In genomic region chr13:20782116-20782708, GRCh38 we compare ENCODE assay signal across 14 cellular contexts. TPM values are rescaled to one million over a fixed set of nuclear protein-coding genes. Genes with fewer than 3 reads are reported as not detected.
DNase-seq lines count a peak whose midpoint lies in the region; ATAC-seq, FAIRE-seq and TF ChIP-seq lines count a peak whose summit lies in the region.
"Had no signal": no experiment of that assay in that cellular context is flagged by ENCODE, and none has a peak within 500 bp of the region (broad histone marks: within the 10 kb centered on the region; RNA-seq: fewer than 3 reads in every experiment).

No MANE protein-coding gene starts in this region.

- no peak for TF ChIP-seq POLR2A in HCT116 (IDR thresholded peaks at IDR 0.05; ENCODE audit: borderline replicate concordance, extremely low read depth, insufficient read depth, insufficient read length)

- H3K36me3 Mint-ChIP-seq in Caco-2 (ENCODE audit: insufficient read depth, unreplicated experiment) (peaks cover 38% of the 10 kb centered on the region), type B pancreatic cell (peaks cover 13% of the 10 kb centered on the region)

- 75 to 78% (median 77%) methylated on average over 3 of the region's 3 CpGs for WGBS in small intestine, 3 donors

- H3K27me3 ChIP-seq in Caco-2 (replicated peaks; ENCODE audit: control insufficient read depth, insufficient read depth, low read length) (no peaks in the 10 kb centered on the region), HCT116 (ENCODE audit: insufficient read depth, low read length) (no peaks in the 10 kb centered on the region), small intestine (ENCODE audit: control insufficient read depth in 2 of 2, insufficient read depth in 2 of 2, low read length in 2 of 2) (no peaks in the 10 kb centered on the region)

- CTCF ChIA-PET in Caco-2 (lab: Charles Lee) (interaction anchor here (0.6 kb wide), 1 partner anchor 83 kb away, joined by 3 read pairs; no protein-coding TSS in a partner anchor), HCT116 (lab: Charles Lee) (no interaction called here)

- H3K4me1 Mint-ChIP-seq in Caco-2 (ENCODE audit: low read depth, unreplicated experiment), result no peaks in the 10 kb centered on the region
- H3K4me1 Mint-ChIP-seq in type B pancreatic cell (ENCODE audit: unreplicated experiment), result no peaks in the 10 kb centered on the region

- no peak overlapping the region for H3K4me3 ChIP-seq in Caco-2 (ENCODE audit: low read depth, low read length)
- H3K4me3 ChIP-seq in HCT116 (replicated peaks in 1 of 2; ENCODE audit: low read depth in 1 of 2, low read length in 2 of 2), result no peak overlapping the region
- H3K4me3 ChIP-seq in small intestine (ENCODE audit: low read depth in 1 of 2, low read length in 2 of 2), result no peak overlapping the region
- H3K4me3 ChIP-seq: PC-9 had no signal

- H4K20me1 ChIP-seq in HCT116 (ENCODE audit: insufficient read depth), result no peaks in the 10 kb centered on the region

- H3K27me3 Mint-ChIP-seq in Caco-2 (ENCODE audit: insufficient read depth, unreplicated experiment) (no peaks in the 10 kb centered on the region), type B pancreatic cell (no peaks in the 10 kb centered on the region)
- H3K27me3 Mint-ChIP-seq: T-helper 17 cell had no signal

- peak; percentile 72 for ATAC-seq in GM18870 (IDR thresholded peaks at IDR 0.05; ENCODE audit: unreplicated experiment)
- no peak for ATAC-seq in HCT116
- ATAC-seq in HG03432 (IDR thresholded peaks at IDR 0.05; ENCODE audit: unreplicated experiment), result peak; percentile 92
- ATAC-seq: T-helper 17 cell had no signal

- BruUV-seq in Caco-2 (replicated peaks; lab: Mats Ljungman, UMichigan) (TSS peak; percentile 15), HCT116 (replicated peaks; lab: Mats Ljungman, UMichigan) (TSS peak; percentile 22)

- no peak overlapping the region for H3K4me3 Mint-ChIP-seq in Caco-2 (ENCODE audit: unreplicated experiment)
- no peak overlapping the region for H3K4me3 Mint-ChIP-seq in type B pancreatic cell
- H3K4me3 Mint-ChIP-seq: T-helper 17 cell had no signal

- H3K79me2 ChIP-seq in HCT116 (ENCODE audit: insufficient read depth, low read length), result no peaks in the 10 kb centered on the region
- H3K79me2 ChIP-seq: parathyroid adenoma had no signal

- H3K9me2 ChIP-seq in HCT116 (ENCODE audit: insufficient read depth), result no peaks in the 10 kb centered on the region

- intact Hi-C loops in Caco-2 (cut with micrococcal nuclease; ENCODE audit: unreplicated experiment) (no loop called here), HCT116 (cut with micrococcal nuclease) (no loop called here)

- no peak for DNase-seq in Caco-2
- DNase-seq in HCT116 (ENCODE audit: low read depth, low spot score), result no peak
- DNase-seq in small intestine, result no peak
- DNase-seq in type B pancreatic cell (ENCODE audit: extremely low spot score, unreplicated experiment), result no peak
- DNase-seq in NCI-H2029 (lab: John Stamatoyannopoulos, UW), result no peak
- no peak for DNase-seq in DMS153 (lab: John Stamatoyannopoulos, UW)
- DNase-seq: EL, mesendoderm, PC-9, T-helper 17 cell had no signal

- H3K4me1 ChIP-seq in Caco-2 (no peaks in the 10 kb centered on the region), HCT116 (ENCODE audit: control insufficient read depth in 1 of 2, insufficient read depth in 2 of 2, low read length in 2 of 2) (no peaks in the 10 kb centered on the region), small intestine (ENCODE audit: control insufficient read depth in 2 of 2, insufficient read depth in 1 of 2, low read depth in 1 of 2, low read length in 1 of 2) (no peaks in the 10 kb centered on the region)
- H3K4me1 ChIP-seq: parathyroid adenoma had no signal

- RAD21 ChIA-PET in HCT116 (lab: Charles Lee; ENCODE audit: low non-redundant PET in 1 of 2, low total read pairs in 2 of 2, uncharacterized antibody in 2 of 2, unreplicated experiment in 2 of 2), result no interaction called here

- H3K9me3 ChIP-seq in Caco-2 (no peaks in the 10 kb centered on the region), HCT116 (ENCODE audit: control insufficient read depth in 1 of 2, insufficient read depth in 1 of 2, low read depth in 1 of 2, low read length in 2 of 2) (no peaks in the 10 kb centered on the region), small intestine (ENCODE audit: control insufficient read depth, low read depth) (no peaks in the 10 kb centered on the region)

- no peak for FAIRE-seq in small intestine (lab: Jason Lieb, UNC)
- FAIRE-seq: colon had no signal

- no peak for TF ChIP-seq CTCF in Caco-2 (IDR thresholded peaks at IDR 0.05; ENCODE audit: insufficient read depth in 1 of 2, low read depth in 1 of 2, low read length in 1 of 2, severe bottlenecking in 1 of 2, unreplicated experiment in 1 of 2)
- no peak for TF ChIP-seq CTCF in HCT116 (IDR thresholded peaks at IDR 0.05 in 2 of 3, conservative IDR thresholded peaks at IDR 0.05 in 1 of 3; ENCODE audit: borderline replicate concordance in 1 of 3, insufficient read depth in 1 of 3, low read depth in 2 of 3, low read length in 2 of 3)
- TF ChIP-seq CTCF in type B pancreatic cell (conservative IDR thresholded peaks at IDR 0.05), result no peak

- TF ChIP-seq RAD21 in HCT116 (IDR thresholded peaks at IDR 0.05; ENCODE audit: low read depth), result no peak

- H2AFZ ChIP-seq in HCT116 (ENCODE audit: low read depth, low read length, poor library complexity, severe bottlenecking), result no peak overlapping the region
- H2AFZ ChIP-seq: parathyroid adenoma, PC-9 had no signal

- POLR2A ChIA-PET in Caco-2 (lab: Charles Lee), result no interaction called here
- POLR2A ChIA-PET in HCT116 (lab: Charles Lee), result interaction anchor here (1.2 kb wide), 1 partner anchor 11 kb away, joined by 3 read pairs; no protein-coding TSS in a partner anchor

- H3K9me3 Mint-ChIP-seq in Caco-2 (ENCODE audit: unreplicated experiment) (no peaks in the 10 kb centered on the region), type B pancreatic cell (no peaks in the 10 kb centered on the region)

- H3K9ac ChIP-seq in HCT116 (ENCODE audit: low read length), result no peak overlapping the region
- H3K9ac ChIP-seq: parathyroid adenoma had no signal

- H3K27ac ChIP-seq in HCT116 (ENCODE audit: low read depth, low read length), result no peak overlapping the region
- no peak overlapping the region for H3K27ac ChIP-seq in small intestine (ENCODE audit: low read depth in 1 of 2, low read length in 1 of 2)
- H3K27ac ChIP-seq: parathyroid adenoma, PC-9 had no signal

- no peak overlapping the region for H3K27ac Mint-ChIP-seq in Caco-2 (ENCODE audit: unreplicated experiment)
- H3K27ac Mint-ChIP-seq in type B pancreatic cell, result no peak overlapping the region
- H3K27ac Mint-ChIP-seq: T-helper 17 cell had no signal

- H3K4me2 ChIP-seq in HCT116 (ENCODE audit: low read length), result no peak overlapping the region
- H3K4me2 ChIP-seq: PC-9 had no signal

- peaks cover 5% of the 10 kb centered on the region for H3K36me3 ChIP-seq in Caco-2 (ENCODE audit: control insufficient read depth, insufficient read depth, low read length)
- H3K36me3 ChIP-seq in HCT116 (ENCODE audit: control insufficient read depth in 1 of 2, insufficient read depth in 2 of 2, low read length in 2 of 2), result peaks cover 20 to 21% of the 10 kb centered on the region in 2 experiments; a peak in 3 of 4 replicates
- peaks cover 4% of the 10 kb centered on the region in 2 donors for H3K36me3 ChIP-seq in small intestine (ENCODE audit: control insufficient read depth in 2 of 2, insufficient read depth in 2 of 2, low read length in 2 of 2)

TF ChIP-seq in HCT116, 20 proteins besides CTCF, POLR2A, EP300 and RAD21 (continues in another document):
- TF ChIP-seq FOSL1 (IDR thresholded peaks at IDR 0.05; ENCODE audit: low read depth), result no peak
- no peak for TF ChIP-seq MAX (IDR thresholded peaks at IDR 0.05)
- TF ChIP-seq CBX3 (IDR thresholded peaks at IDR 0.05; ENCODE audit: low read depth), result no peak
- TF ChIP-seq ZBTB33 (IDR thresholded peaks at IDR 0.05; ENCODE audit: extremely low read depth, insufficient replicate concordance, low read length), result no peak
- no peak for TF ChIP-seq YY1 (IDR thresholded peaks at IDR 0.05; ENCODE audit: extremely low read depth, insufficient replicate concordance, low read depth, low read length)
- no peak for TF ChIP-seq ATF3 (IDR thresholded peaks at IDR 0.05)

RNA-seq across cellular contexts. Expression of gene EEF1AKMT1, which starts 8.5 kb away (rescaled TPM):
- total RNA-seq in Caco-2 (2022) (8.6 and 9.6 TPM in 2 replicates), HCT116 (2021; ENCODE audit: unreplicated experiment) (9.8 TPM), type B pancreatic cell (ENCODE audit: low replicate concordance) (6.9 and 11.3 TPM in 2 replicates)
- polyA plus RNA-seq in HCT116 (2012), result 4.2 and 7.3 TPM in 2 replicates
- polyA plus RNA-seq in small intestine, result 1 to 10 TPM; 2.5 to 7.0 (median 5.1) TPM
